ENCODE assay signal across 8 cellular contexts in genomic region chr15:42737529-42738328, GRCh38. TPM values are rescaled to one million over a fixed set of nuclear protein-coding genes. Genes with fewer than 3 reads are reported as not detected.
A peak's percentile ranks its signal among the peaks of the same experiment; 100 is the strongest.
DNase-seq lines count a peak whose midpoint lies in the region; ATAC-seq, FAIRE-seq and TF ChIP-seq lines count a peak whose summit lies in the region.

No MANE protein-coding gene starts in this region.

- H3K27ac Mint-ChIP-seq in osteocyte (ENCODE audit: unreplicated experiment), result peak overlapping the region; percentile 86

- peak; percentile 21 for DNase-seq in DMS53 (lab: John Stamatoyannopoulos, UW)
- no peak for DNase-seq in DMS53 treated with DMSO at 0.1 percent for 48 hours (lab: John Stamatoyannopoulos, UW; ENCODE audit: unreplicated experiment)
- DNase-seq in endothelial cell of umbilical vein (ENCODE audit: low read depth, low spot score), result no peak
- DNase-seq in osteocyte (ENCODE audit: extremely low spot score, unreplicated experiment), result peak; percentile 51
- DNase-seq in NCI-H1048 (lab: John Stamatoyannopoulos, UW), result no peak
- DNase-seq in cerebellar cortex (ENCODE audit: low spot score), result no peak

- H4K20me1 ChIP-seq in OCI-LY1 (ENCODE audit: insufficient read depth, low read length), result no peaks in the 10 kb centered on the region
- H4K20me1 ChIP-seq in endothelial cell of umbilical vein (replicated peaks; ENCODE audit: control insufficient read depth, extremely low read depth, insufficient read depth, low read length), result no peaks in the 10 kb centered on the region

- POLR2A ChIA-PET in endothelial cell of umbilical vein (lab: Charles Lee), result no interaction called here

- H3K79me2 ChIP-seq in OCI-LY1 (ENCODE audit: insufficient read depth, low read length), result no peaks in the 10 kb centered on the region
- peaks cover 9% of the 10 kb centered on the region for H3K79me2 ChIP-seq in endothelial cell of umbilical vein (ENCODE audit: control insufficient read depth, insufficient read depth, low read length)

- peaks cover 21% of the 10 kb centered on the region; the same call in 1 of the 2 replicates for H3K36me3 ChIP-seq in OCI-LY1 (ENCODE audit: insufficient read depth, low read length)
- peaks cover 2 to 15% of the 10 kb centered on the region in 2 experiments for H3K36me3 ChIP-seq in endothelial cell of umbilical vein (ENCODE audit: control insufficient read depth in 2 of 2, extremely low read depth in 1 of 2, insufficient read depth in 2 of 2, low read length in 2 of 2)

- no peak for TF ChIP-seq POLR2A in endothelial cell of umbilical vein (IDR thresholded peaks at IDR 0.05; ENCODE audit: low read depth, low read length)

- peaks cover 25% of the 10 kb centered on the region for H3K4me1 ChIP-seq in OCI-LY1 (ENCODE audit: insufficient read depth, low read length, severe bottlenecking)
- H3K4me1 ChIP-seq in endothelial cell of umbilical vein (ENCODE audit: control insufficient read depth, extremely low read depth, insufficient read depth, low read length), result peaks cover 11% of the 10 kb centered on the region

- FAIRE-seq in endothelial cell of umbilical vein (lab: Jason Lieb, UNC), result no peak

- TSS peak; percentile 80 for BruUV-seq in endothelial cell of umbilical vein (replicated peaks; lab: Mats Ljungman, UMichigan)

- no peak for ATAC-seq in HG03108 (IDR thresholded peaks at IDR 0.05; ENCODE audit: unreplicated experiment)

- H3K27ac ChIP-seq in OCI-LY1 (ENCODE audit: low read depth, low read length, poor library complexity, severe bottlenecking) (peak overlapping the region; percentile 72), endothelial cell of umbilical vein (ENCODE audit: insufficient read depth, low read depth, low read length) (peak overlapping the region; percentile 63)

- CTCF ChIA-PET in endothelial cell of umbilical vein (lab: Charles Lee), result interaction anchor here (0.6 to 5.5 kb wide), 4 partner anchors 15 to 189 kb away, joined by 3 to 67 read pairs (median 4); no protein-coding TSS in a partner anchor

- peaks cover 2% of the 10 kb centered on the region for H3K36me3 Mint-ChIP-seq in osteocyte (ENCODE audit: unreplicated experiment)

- H3K9me3 Mint-ChIP-seq in osteocyte (ENCODE audit: unreplicated experiment), result no peaks in the 10 kb centered on the region

- H3K9me3 ChIP-seq in OCI-LY1 (ENCODE audit: low read length), result no peaks in the 10 kb centered on the region
- no peaks in the 10 kb centered on the region for H3K9me3 ChIP-seq in endothelial cell of umbilical vein (replicated peaks; ENCODE audit: control insufficient read depth, insufficient read depth, low read length)

- no peaks in the 10 kb centered on the region for H3K9me1 ChIP-seq in endothelial cell of umbilical vein (replicated peaks; ENCODE audit: control insufficient read depth, extremely low read depth, insufficient read depth, low read length)

- peak overlapping the region; percentile 91 for H3K4me2 ChIP-seq in OCI-LY1 (ENCODE audit: low read length)
- H3K4me2 ChIP-seq in endothelial cell of umbilical vein (ENCODE audit: insufficient read depth, low read length), result peak overlapping the region; percentile 84

- H3K27me3 Mint-ChIP-seq in osteocyte (ENCODE audit: unreplicated experiment), result no peaks in the 10 kb centered on the region

- H3K9ac ChIP-seq in OCI-LY1 (ENCODE audit: low read length), result peak overlapping the region; percentile 85
- H3K9ac ChIP-seq in endothelial cell of umbilical vein (replicated peaks; ENCODE audit: extremely low read depth, insufficient read depth, low read length), result peak overlapping the region; percentile 80

- intact Hi-C loops in endothelial cell of umbilical vein (cut with micrococcal nuclease), result loop anchor here (1.0 kb wide), 1 partner anchor 184 kb away; no protein-coding TSS in a partner anchor

- peaks cover 29% of the 10 kb centered on the region for H3K4me1 Mint-ChIP-seq in osteocyte (ENCODE audit: unreplicated experiment)

- dilution Hi-C loops in endothelial cell of umbilical vein (cut with MboI; ENCODE audit: extremely low pct_ligation_motif_present, low sequenced_read_pairs), result no loop called here

- H3K27me3 ChIP-seq in OCI-LY1 (ENCODE audit: insufficient read depth, low read length) (no peaks in the 10 kb centered on the region), endothelial cell of umbilical vein (ENCODE audit: control insufficient read depth in 2 of 2, insufficient read depth in 2 of 2, low read length in 2 of 2) (no peaks in the 10 kb centered on the region)

- H3K4me3 ChIP-seq in OCI-LY1 (ENCODE audit: low read depth, low read length, poor library complexity, severe bottlenecking), result peak overlapping the region; percentile 92
- H3K4me3 ChIP-seq in endothelial cell of umbilical vein (replicated peaks in 1 of 3; ENCODE audit: insufficient read depth in 1 of 3, low read depth in 1 of 3, low read length in 3 of 3), result peak overlapping the region; percentile 29 to 98 (median 39)

- 0 out of 2 replicates have a peak overlapping the region, but pooled peaks have one; percentile 60 for H2AFZ ChIP-seq in OCI-LY1 (ENCODE audit: low read length)
- H2AFZ ChIP-seq in endothelial cell of umbilical vein (ENCODE audit: low read depth, low read length), result peak overlapping the region; percentile 95

- peak overlapping the region; percentile 75 for H3K4me3 Mint-ChIP-seq in osteocyte (ENCODE audit: unreplicated experiment)

- TF ChIP-seq CTCF in OCI-LY1 (IDR thresholded peaks at IDR 0.05; ENCODE audit: low read length) (peak; percentile 52), endothelial cell of umbilical vein (IDR thresholded peaks at IDR 0.05; ENCODE audit: extremely low read depth in 1 of 2, insufficient read depth in 1 of 2, low read depth in 1 of 2, low read length in 2 of 2) (no peak), osteocyte (IDR thresholded peaks at IDR 0.05) (peak; percentile 14)

- no peaks in the 10 kb centered on the region for H3K9me2 ChIP-seq in OCI-LY1 (ENCODE audit: low read depth, low read length)

- H3F3A ChIP-seq in OCI-LY1 (ENCODE audit: insufficient read depth, low read length), result no peaks in the 10 kb centered on the region

TF ChIP-seq in endothelial cell of umbilical vein, 7 proteins besides CTCF, POLR2A, EP300 and RAD21:
- TF ChIP-seq EZH2 (IDR thresholded peaks at IDR 0.05; ENCODE audit: borderline replicate concordance, low read depth, low read length, severe bottlenecking) (no peak), MYC (IDR thresholded peaks at IDR 0.05; ENCODE audit: low read depth, low read length) (no peak), FOS (IDR thresholded peaks at IDR 0.05; ENCODE audit: borderline replicate concordance, insufficient read depth, low read length) (no peak), JUN (IDR thresholded peaks at IDR 0.05; ENCODE audit: borderline replicate concordance, insufficient read depth, insufficient read length, low read depth) (no peak)

RNA-seq across cellular contexts. Expression of gene CDAN1, which starts 0.8 kb away (rescaled TPM):
- total RNA-seq in endothelial cell of umbilical vein (23.4 and 25.9 TPM in 2 replicates), osteocyte (15.6 and 24.0 TPM in 2 replicates)
- 6.5 and 7.2 TPM in 2 replicates for polyA plus RNA-seq in endothelial cell of umbilical vein
- polyA plus RNA-seq in endothelial cell of umbilical vein (2011; cell fraction: cytosol; rRNA removed), result 6.2 and 6.3 TPM in 2 replicates
- polyA plus RNA-seq in endothelial cell of umbilical vein (2011; cell fraction: nucleus; rRNA removed), result 23.9 and 26.1 TPM in 2 replicates
- polyA plus RNA-seq in endothelial cell of umbilical vein (2012), result 7.7 and 8.9 TPM in 2 replicates
- polyA minus RNA-seq in endothelial cell of umbilical vein, result 11.1 and 12.8 TPM in 2 replicates
- polyA minus RNA-seq in endothelial cell of umbilical vein (2011; cell fraction: cytosol; rRNA and poly(A)+ RNA removed), result 7.1 TPM
- 8.8 and 9.4 TPM in 2 replicates for polyA minus RNA-seq in endothelial cell of umbilical vein (2011; cell fraction: nucleus; rRNA and poly(A)+ RNA removed)

Comparison
In these comparisons a context has a peak if more than half of its experiments do, and no peak if none do; other contexts are left out.
1. DNase-seq: peak in DMS53 (single experiment) and osteocyte (single experiment); none in DMS53 treated with DMSO at 0.1 percent for 48 hours (single experiment), endothelial cell of umbilical vein (single experiment), NCI-H1048 (single experiment) and cerebellar cortex (single experiment).
2. CTCF ChIP-seq: peak in OCI-LY1 (single experiment) and osteocyte (single experiment); none in endothelial cell of umbilical vein (0 of 2).